ENCODE assay signal across 10 cellular contexts in the genomic region with DNA sequence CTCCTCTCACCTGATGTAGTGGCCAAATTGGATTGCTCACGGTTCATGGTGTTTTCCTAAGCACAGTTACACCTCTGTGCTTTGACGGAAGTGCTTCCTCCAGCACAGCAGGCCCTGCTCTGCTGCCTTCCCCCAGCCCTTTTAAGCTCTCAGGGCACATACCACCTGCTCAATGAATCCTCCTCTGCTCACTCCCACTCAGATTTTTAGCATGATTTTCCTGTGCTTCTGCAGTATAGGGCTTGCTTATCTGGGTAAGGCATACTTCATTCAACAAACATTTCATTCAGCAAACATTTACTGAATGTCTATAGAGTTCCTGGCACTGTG.
DNase-seq lines count a peak whose midpoint lies in the region; ATAC-seq lines count a peak whose summit lies in the region.
"Had no signal": no experiment of that assay in that cellular context is flagged by ENCODE, and none has a peak within 500 bp of the region (broad histone marks: within the 10 kb centered on the region; RNA-seq: fewer than 3 reads in every experiment).

No MANE protein-coding gene starts in this region.

- ATAC-seq in GM18517 (IDR thresholded peaks at IDR 0.05; ENCODE audit: unreplicated experiment): peak; percentile 15
- ATAC-seq in HG02678 (IDR thresholded peaks at IDR 0.05; ENCODE audit: unreplicated experiment): peak; percentile 45
- ATAC-seq in left colon: peak; percentile 66
- ATAC-seq in HG03342 (IDR thresholded peaks at IDR 0.05; ENCODE audit: unreplicated experiment): no peak

- intact Hi-C loops in left colon (cut with DNase I, micrococcal nuclease): no loop called here

- H3K27me3 Mint-ChIP-seq in T-helper 2 cell treated with Interferon-gamma antibody and Interleukin-4, amounts not matched to agents 5 μg/mL and 100 μg/mL, for 36 hours (ENCODE audit: low read depth): peaks cover 2% of the 10 kb centered on the region

- H3K4me1 Mint-ChIP-seq in T-helper 2 cell treated with Interferon-gamma antibody and Interleukin-4, amounts not matched to agents 5 μg/mL and 100 μg/mL, for 36 hours (ENCODE audit: low read depth): peaks cover 32% of the 10 kb centered on the region

- H3K36me3 Mint-ChIP-seq in T-helper 2 cell treated with Interferon-gamma antibody and Interleukin-4, amounts not matched to agents 5 μg/mL and 100 μg/mL, for 36 hours (ENCODE audit: low read depth): peaks cover 4% of the 10 kb centered on the region
- H3K36me3 Mint-ChIP-seq: brain had no signal

- no peaks in the 10 kb centered on the region for H3K9me3 Mint-ChIP-seq in T-helper 2 cell treated with Interferon-gamma antibody and Interleukin-4, amounts not matched to agents 5 μg/mL and 100 μg/mL, for 36 hours
- H3K9me3 Mint-ChIP-seq: brain had no signal

- peak; percentile 15 for DNase-seq in T-helper 2 cell treated with Interferon-gamma antibody and Interleukin-4, amounts not matched to agents 5 μg/mL and 100 μg/mL, for 36 hours (ENCODE audit: low spot score)
- no peak for DNase-seq in left colon
- no peak for DNase-seq in A172 (ENCODE audit: low spot score)
- no peak for DNase-seq in epidermal melanocyte (ENCODE audit: insufficient read length, low spot score)
- no peak for DNase-seq in effector CD8-positive, alpha-beta T cell (lab: John Stamatoyannopoulos, UW)
- DNase-seq: midbrain had no signal

- peak overlapping the region; percentile 44 for H3K4me3 Mint-ChIP-seq in T-helper 2 cell treated with Interferon-gamma antibody and Interleukin-4, amounts not matched to agents 5 μg/mL and 100 μg/mL, for 36 hours
- H3K4me3 Mint-ChIP-seq: brain had no signal

- H3K27ac Mint-ChIP-seq in T-helper 2 cell treated with Interferon-gamma antibody and Interleukin-4, amounts not matched to agents 5 μg/mL and 100 μg/mL, for 36 hours: peak overlapping the region; percentile 89
